In the genomic region with DNA sequence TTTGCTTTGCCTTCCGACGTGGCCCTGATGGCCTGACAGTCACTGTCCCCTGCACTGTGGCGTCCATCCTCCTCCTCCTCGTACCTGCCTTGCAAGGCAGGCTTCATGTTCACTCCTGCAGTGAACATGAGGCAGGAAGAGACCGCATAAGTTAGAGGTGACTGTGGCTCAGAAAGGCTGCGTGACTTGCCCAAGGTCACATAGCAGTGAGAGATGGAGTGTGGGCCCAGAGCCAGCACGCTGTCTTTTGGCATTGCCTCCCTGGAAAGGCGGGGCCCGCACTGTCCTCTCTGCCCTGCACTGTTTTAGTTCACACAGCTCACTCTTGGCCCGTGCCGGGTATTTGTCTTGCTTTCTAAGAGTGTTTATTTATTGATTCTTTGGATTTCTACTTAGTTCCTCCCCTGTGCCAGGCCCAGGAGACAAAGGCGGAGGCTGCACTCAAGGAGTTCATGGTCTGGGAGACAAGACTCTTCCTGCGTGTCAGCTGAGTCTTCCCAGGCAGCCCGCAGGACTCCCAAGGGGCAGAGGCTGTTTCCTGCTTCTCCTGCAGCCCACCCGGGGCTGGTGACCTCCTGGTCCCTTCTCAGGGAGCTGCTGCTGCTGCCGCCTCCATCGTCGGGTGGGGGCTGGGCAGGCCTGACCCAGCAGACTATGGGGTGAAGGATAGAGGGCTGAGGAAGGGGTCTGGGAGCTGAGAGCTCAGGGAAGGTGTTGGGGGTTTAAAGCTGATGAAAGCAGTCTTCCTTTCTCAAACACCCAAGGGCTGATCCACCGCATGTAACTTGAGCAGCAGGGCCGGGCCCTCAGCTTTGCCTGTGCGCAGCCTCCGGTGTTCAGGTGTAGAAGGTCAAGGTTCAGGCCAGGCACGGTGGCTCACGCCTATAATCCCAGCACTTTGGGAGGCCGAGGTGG, we compare ENCODE assay signal across 1 cellular context.
TF ChIP-seq lines count a peak whose summit lies in the region.

No MANE protein-coding gene starts in this region.

TF ChIP-seq in endothelial cell of umbilical vein, 7 proteins besides CTCF, POLR2A, EP300 and RAD21:
- no peak for TF ChIP-seq GATA2 (IDR thresholded peaks at IDR 0.05; ENCODE audit: insufficient read depth, insufficient read length, low read depth, low read length)
- no peak for TF ChIP-seq FOS (IDR thresholded peaks at IDR 0.05; ENCODE audit: borderline replicate concordance, insufficient read depth, low read length)
- no peak for TF ChIP-seq JUN (IDR thresholded peaks at IDR 0.05; ENCODE audit: borderline replicate concordance, insufficient read depth, insufficient read length, low read depth)
- TF ChIP-seq, protein P1, sequence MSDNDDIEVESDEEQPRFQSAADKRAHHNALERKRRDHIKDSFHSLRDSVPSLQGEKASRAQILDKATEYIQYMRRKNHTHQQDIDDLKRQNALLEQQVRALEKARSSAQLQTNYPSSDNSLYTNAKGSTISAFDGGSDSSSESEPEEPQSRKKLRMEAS (IDR thresholded peaks at IDR 0.05; ENCODE audit: insufficient read depth, insufficient read length) = no peak
- no peak for TF ChIP-seq EZH2 (IDR thresholded peaks at IDR 0.05; ENCODE audit: borderline replicate concordance, low read depth, low read length, severe bottlenecking)
- no peak for TF ChIP-seq MYC (IDR thresholded peaks at IDR 0.05; ENCODE audit: low read depth, low read length)
- TF ChIP-seq POLR2AphosphoS5 (IDR thresholded peaks at IDR 0.05; ENCODE audit: insufficient read depth, low read depth, low read length) = no peak
